9 cellular contexts compared by ENCODE assay signal in genomic region chr11:64007629-64008282, GRCh38. TPM values are rescaled to one million over a fixed set of nuclear protein-coding genes. Genes with fewer than 3 reads are reported as not detected.
A peak's percentile ranks its signal among the peaks of the same experiment; 100 is the strongest.
DNase-seq lines count a peak whose midpoint lies in the region; ATAC-seq and TF ChIP-seq lines count a peak whose summit lies in the region.
"Had no signal": no experiment of that assay in that cellular context is flagged by ENCODE, and none has a peak within 500 bp of the region (broad histone marks: within the 10 kb centered on the region; RNA-seq: fewer than 3 reads in every experiment).

No MANE protein-coding gene starts in this region.

- H3K36me3 Mint-ChIP-seq in stimulated activated naive B cell treated with anti-CD40 and anti-IgM and Interleukin-4, amounts not matched to agents 10 μg/mL and 1 μg/mL and 100 μg/mL, for 72 hours, result peaks cover 10 to 19% of the 10 kb centered on the region in 2 donors

- H3K9me3 Mint-ChIP-seq in stimulated activated naive B cell treated with anti-CD40 and anti-IgM and Interleukin-4, amounts not matched to agents 10 μg/mL and 1 μg/mL and 100 μg/mL, for 72 hours, result peaks cover 13 to 14% of the 10 kb centered on the region in 2 donors

- H3K9ac ChIP-seq in BLaER1 (no peak overlapping the region), liver (ENCODE audit: low read depth in 1 of 2, low read length in 2 of 2) (peak overlapping the region in 1 of 2 donors; percentile 58)

- H3K4me2 ChIP-seq in BLaER1, result peak overlapping the region; percentile 60

- peak; percentile 71 to 78 for ATAC-seq in stimulated activated naive B cell treated with anti-CD40 and anti-IgM and Interleukin-4, amounts not matched to agents 10 μg/mL and 1 μg/mL and 100 μg/mL, for 72 hours (replicated peaks)
- ATAC-seq in GM21367 (IDR thresholded peaks at IDR 0.05; ENCODE audit: unreplicated experiment), result no peak
- no peak for ATAC-seq in HG03025 (IDR thresholded peaks at IDR 0.05; ENCODE audit: low FRiP score, unreplicated experiment)

- H4K20me1 ChIP-seq in BLaER1, result peaks cover 64% of the 10 kb centered on the region

- H3K27ac Mint-ChIP-seq in stimulated activated naive B cell treated with anti-CD40 and anti-IgM and Interleukin-4, amounts not matched to agents 10 μg/mL and 1 μg/mL and 100 μg/mL, for 72 hours, result no peak overlapping the region

- peaks cover 40% of the 10 kb centered on the region for H3K27me3 ChIP-seq in BLaER1
- no peaks in the 10 kb centered on the region for H3K27me3 ChIP-seq in liver (ENCODE audit: control insufficient read depth in 4 of 4, insufficient read depth in 4 of 4, low read length in 3 of 4)

- TF ChIP-seq CTCF in liver (IDR thresholded peaks at IDR 0.05; ENCODE audit: low read depth, low read length, missing input control) (peak; percentile 58), GM20000 (IDR thresholded peaks at IDR 0.05; ENCODE audit: extremely low read depth, missing control alignments) (no peak)

- H3K4me3 Mint-ChIP-seq in stimulated activated naive B cell treated with anti-CD40 and anti-IgM and Interleukin-4, amounts not matched to agents 10 μg/mL and 1 μg/mL and 100 μg/mL, for 72 hours, result peak overlapping the region; percentile 78 to 81

- TF ChIP-seq RAD21 in liver (IDR thresholded peaks at IDR 0.05), result peak in 1 of 2 donors; percentile 73

- peaks cover 51 to 61% of the 10 kb centered on the region in 2 donors for H3K27me3 Mint-ChIP-seq in stimulated activated naive B cell treated with anti-CD40 and anti-IgM and Interleukin-4, amounts not matched to agents 10 μg/mL and 1 μg/mL and 100 μg/mL, for 72 hours

- 0 out of 2 replicates have a peak, but pooled peaks cover 7% of the 10 kb centered on the region for H3K36me3 ChIP-seq in BLaER1
- no peaks in the 10 kb centered on the region for H3K36me3 ChIP-seq in liver (ENCODE audit: control insufficient read depth in 4 of 4, insufficient read depth in 3 of 4, low read depth in 1 of 4, low read length in 3 of 4)

- 9% methylated on average over 40 of the region's 40 CpGs for WGBS in liver

- H3K4me1 ChIP-seq in BLaER1 (peaks cover 31% of the 10 kb centered on the region), liver (ENCODE audit: control insufficient read depth in 4 of 4, insufficient read depth in 4 of 4, low read length in 3 of 4) (peaks cover 3 to 22% (median 9%) of the 10 kb centered on the region in 4 donors)

- no peak overlapping the region for H3K27ac ChIP-seq in BLaER1
- peak overlapping the region in 1 of 2 donors; percentile 25 for H3K27ac ChIP-seq in liver (ENCODE audit: low read depth in 1 of 2, low read length in 2 of 2)

- peaks cover 17% of the 10 kb centered on the region for H3K9me3 ChIP-seq in BLaER1
- H3K9me3 ChIP-seq in liver (ENCODE audit: control insufficient read depth in 4 of 4, low read length in 3 of 4), result no peaks in the 10 kb centered on the region

- H3K4me1 Mint-ChIP-seq in stimulated activated naive B cell treated with anti-CD40 and anti-IgM and Interleukin-4, amounts not matched to agents 10 μg/mL and 1 μg/mL and 100 μg/mL, for 72 hours, result peaks cover 15 to 22% of the 10 kb centered on the region in 2 donors

- DNase-seq in NCI-H2227 treated with DMSO at 0.1 percent for 48 hours (lab: John Stamatoyannopoulos, UW), result peak; percentile 76
- peak; percentile 72 for DNase-seq in dermis blood vessel endothelial cell
- no peak for DNase-seq in stimulated activated naive B cell treated with anti-CD40 and anti-IgM and Interleukin-4, amounts not matched to agents 10 μg/mL and 1 μg/mL and 100 μg/mL, for 72 hours
- DNase-seq in GM20000 (ENCODE audit: low spot score), result no peak

- H3K4me3 ChIP-seq in BLaER1, result no peak overlapping the region
- H3K4me3 ChIP-seq in liver (ENCODE audit: low read depth in 1 of 3, low read length in 3 of 3), result peak overlapping the region in 1 of 3 donors; percentile 5

TF ChIP-seq in liver, 16 proteins besides CTCF, POLR2A, EP300 and RAD21:
- TF ChIP-seq YY1 (IDR thresholded peaks at IDR 0.05) (no peak), NR2F2 (IDR thresholded peaks at IDR 0.05) (peak; percentile 91), GABPA (IDR thresholded peaks at IDR 0.05 in 1 of 2, conservative IDR thresholded peaks at IDR 0.05 in 1 of 2) (peak in 1 of 2 donors; percentile 43), SP1 (IDR thresholded peaks at IDR 0.05) (peak; percentile 30), FOXA2 (IDR thresholded peaks at IDR 0.05) (no peak), ATF3 (IDR thresholded peaks at IDR 0.05) (no peak), RXRA (IDR thresholded peaks at IDR 0.05) (peak in 1 of 2 donors; percentile 15), TAF1 (conservative IDR thresholded peaks at IDR 0.05) (no peak), JUND (IDR thresholded peaks at IDR 0.05) (no peak), MAX (IDR thresholded peaks at IDR 0.05) (no peak), REST (IDR thresholded peaks at IDR 0.05) (no peak), EGR1 (IDR thresholded peaks at IDR 0.05; ENCODE audit: low read depth in 2 of 2) (no peak), HNF4A (conservative IDR thresholded peaks at IDR 0.05) (peak in 1 of 2 donors; percentile 28)

RNA-seq across cellular contexts. Expression of gene OTUB1, which starts 21.5 kb away (rescaled TPM):
- total RNA-seq in dermis blood vessel endothelial cell, result 52.3 and 57.7 TPM in 2 replicates
- 10 to 100 TPM; 18.8 to 21.9 TPM for total RNA-seq in liver
- polyA plus RNA-seq in liver, result 10 to 100 TPM; 35.1 to 44.6 TPM

RNA-seq across cellular contexts. Expression of gene FLRT1, which starts 28.0 kb away (rescaled TPM):
- total RNA-seq in dermis blood vessel endothelial cell (not detected in 2 replicates), liver (under 1 TPM in 1 of 2 donors, not detected in 1; 0.05 TPM)
- polyA plus RNA-seq in liver, result under 1 TPM; 0.02 to 0.32 TPM
- total RNA-seq: glomerular endothelial cell had no signal

RNA-seq across cellular contexts. Expression of gene COX8A, which starts 33.3 kb away (rescaled TPM):
- total RNA-seq in dermis blood vessel endothelial cell (287 and 330 TPM in 2 replicates), liver (100 to 1,000 TPM; 250 to 368 TPM)
- 100 to 1,000 TPM; 359 to 586 TPM for polyA plus RNA-seq in liver

Comparison
In these comparisons a context has a peak if more than half of its experiments do, and no peak if none do; other contexts are left out.
1. DNase-seq: peak in NCI-H2227 treated with DMSO at 0.1 percent for 48 hours (single experiment) and dermis blood vessel endothelial cell (single experiment); none in stimulated activated naive B cell treated with anti-CD40 and anti-IgM and Interleukin-4, amounts not matched to agents 10 μg/mL and 1 μg/mL and 100 μg/mL, for 72 hours (single experiment) and GM20000 (single experiment).
2. ATAC-seq: peak in stimulated activated naive B cell treated with anti-CD40 and anti-IgM and Interleukin-4, amounts not matched to agents 10 μg/mL and 1 μg/mL and 100 μg/mL, for 72 hours (2 of 2); none in GM21367 (single experiment) and HG03025 (single experiment).